8 cellular contexts compared by ENCODE assay signal in genomic region chr16:57299009-57299718, GRCh38.
A peak's percentile ranks its signal among the peaks of the same experiment; 100 is the strongest.
DNase-seq lines count a peak whose midpoint lies in the region; ATAC-seq, FAIRE-seq and TF ChIP-seq lines count a peak whose summit lies in the region.

No MANE protein-coding gene starts in this region.

- no peaks in the 10 kb centered on the region for H3K36me3 ChIP-seq in BLaER1
- H3K36me3 ChIP-seq in NT2/D1 (ENCODE audit: insufficient read depth, insufficient read length, low read length), result no peaks in the 10 kb centered on the region

- no peak for DNase-seq in NT2/D1 (ENCODE audit: low read depth, low spot score)
- peak; percentile 63 for DNase-seq in coronary artery (ENCODE audit: low spot score)
- peak; percentile 72 for DNase-seq in midbrain (lab: John Stamatoyannopoulos, UW)
- DNase-seq in urothelium cell line (ENCODE audit: low spot score), result peak; percentile 63
- no peak for DNase-seq in effector CD8-positive, alpha-beta T cell (lab: John Stamatoyannopoulos, UW)

- H3K9ac ChIP-seq in BLaER1, result peak overlapping the region; percentile 81
- H3K9ac ChIP-seq in NT2/D1 (ENCODE audit: insufficient read length, low read depth), result peak overlapping the region; percentile 62

- H3K27ac ChIP-seq in BLaER1 (peak overlapping the region; percentile 77), coronary artery (peak overlapping the region; percentile 88 to 94)

- ATAC-seq in GM18868 (IDR thresholded peaks at IDR 0.05; ENCODE audit: unreplicated experiment) (peak; percentile 20), HG03064 (IDR thresholded peaks at IDR 0.05; ENCODE audit: low read depth, unreplicated experiment) (peak; percentile 30)

- no peak for FAIRE-seq in urothelium cell line (lab: Jason Lieb, UNC)

- no peaks in the 10 kb centered on the region for H3K9me3 ChIP-seq in BLaER1
- H3K9me3 ChIP-seq in NT2/D1 (ENCODE audit: insufficient read depth, low read length), result no peaks in the 10 kb centered on the region

- H3K4me2 ChIP-seq in BLaER1, result peak overlapping the region; percentile 79

- H3K4me3 ChIP-seq in BLaER1 (peak overlapping the region; percentile 68), NT2/D1 (ENCODE audit: insufficient read length, low read depth) (peak overlapping the region; percentile 58), coronary artery (peak overlapping the region; percentile 66)

- H4K20me1 ChIP-seq in BLaER1, result no peaks in the 10 kb centered on the region

- TF ChIP-seq CTCF in coronary artery (IDR thresholded peaks at IDR 0.05), result peak; percentile 32

- H3K4me1 ChIP-seq in BLaER1, result peaks cover 20% of the 10 kb centered on the region
- peaks cover 6% of the 10 kb centered on the region for H3K4me1 ChIP-seq in NT2/D1 (ENCODE audit: insufficient read depth, insufficient read length)

- H3K27me3 ChIP-seq in BLaER1 (no peaks in the 10 kb centered on the region), NT2/D1 (ENCODE audit: insufficient read depth, insufficient read length) (no peaks in the 10 kb centered on the region)

Comparison
In these comparisons a context has a peak if more than half of its experiments do, and no peak if none do; other contexts are left out.
1. DNase-seq: peak in coronary artery (single experiment), midbrain (single experiment) and urothelium cell line (single experiment); none in NT2/D1 (single experiment) and effector CD8-positive, alpha-beta T cell (single experiment).
2. Peak in every context shown above with its lines, with median percentiles within 50 percentile points of each other: H3K4me3 ChIP-seq.